ENCODE assay signal across 9 cellular contexts in genomic region chr14:105490318-105490571, GRCh38. TPM values are rescaled to one million over a fixed set of nuclear protein-coding genes. Genes with fewer than 3 reads are reported as not detected.
A peak's percentile ranks its signal among the peaks of the same experiment; 100 is the strongest.
DNase-seq lines count a peak whose midpoint lies in the region; ATAC-seq lines count a peak whose summit lies in the region.
"Had no signal": no experiment of that assay in that cellular context is flagged by ENCODE, and none has a peak within 500 bp of the region (broad histone marks: within the 10 kb centered on the region; RNA-seq: fewer than 3 reads in every experiment).

No MANE protein-coding gene starts in this region.

- peaks cover 3% of the 10 kb centered on the region; the same call in 1 of the 2 replicates for H3K36me3 ChIP-seq in HUES6 (ENCODE audit: control insufficient read depth, insufficient read depth, low read length)

- H3K4me3 ChIP-seq in HUES6 (ENCODE audit: low read depth, low read length): peak overlapping the region; percentile 83

- peak overlapping the region; percentile 56 for H3K9ac ChIP-seq in HUES6 (ENCODE audit: low read length)

- intact Hi-C loops in dendritic cell treated with granulocyte-macrophage colony-stimulating factor and Interleukin-4, amounts not matched to agents 40 ng/mL and 50 ng/mL, for 4 days (cut with micrococcal nuclease): loop anchor here (1.0 to 5.0 kb wide), 7 partner anchors 9 to 120 kb away; partner anchors contain the start of genes CRIP2 and TMEM121

- peak overlapping the region; percentile 84 for H3K4me3 Mint-ChIP-seq in T-helper 2 cell treated with Interferon-gamma antibody and Interleukin-4, amounts not matched to agents 5 μg/mL and 100 μg/mL, for 36 hours
- H3K4me3 Mint-ChIP-seq in dendritic cell treated with granulocyte-macrophage colony-stimulating factor and Interleukin-4, amounts not matched to agents 40 ng/mL and 50 ng/mL, for 4 days: peak overlapping the region; percentile 72
- H3K4me3 Mint-ChIP-seq in naive thymus-derived CD8-positive, alpha-beta T cell: peak overlapping the region in 6 of 10 donors; percentile 81 to 96 (median 90)

- DNase-seq in T-helper 2 cell treated with Interferon-gamma antibody and Interleukin-4, amounts not matched to agents 5 μg/mL and 100 μg/mL, for 36 hours (ENCODE audit: low spot score): no peak
- DNase-seq in T-helper 2 cell (no peak), NCI-H2196 (lab: John Stamatoyannopoulos, UW; ENCODE audit: unreplicated experiment) (no peak), SHP77 (lab: John Stamatoyannopoulos, UW) (no peak), NCI-H1105 (lab: John Stamatoyannopoulos, UW) (no peak)
- DNase-seq in naive thymus-derived CD8-positive, alpha-beta T cell: no peak

- POLR2A ChIA-PET in naive thymus-derived CD8-positive, alpha-beta T cell (lab: Charles Lee): interaction anchor here (0.7 to 5.3 kb wide), 19 partner anchors 11 to 738 kb away, joined by 3 to 165 read pairs (median 4); partner anchors contain the start of genes BRF1, PACS2, SIVA1 and TEX22

- H3K9me3 Mint-ChIP-seq in T-helper 2 cell treated with Interferon-gamma antibody and Interleukin-4, amounts not matched to agents 5 μg/mL and 100 μg/mL, for 36 hours: no peaks in the 10 kb centered on the region
- no peaks in the 10 kb centered on the region for H3K9me3 Mint-ChIP-seq in dendritic cell treated with granulocyte-macrophage colony-stimulating factor and Interleukin-4, amounts not matched to agents 40 ng/mL and 50 ng/mL, for 4 days
- H3K9me3 Mint-ChIP-seq in naive thymus-derived CD8-positive, alpha-beta T cell: no peaks in the 10 kb centered on the region
- H3K9me3 Mint-ChIP-seq: activated naive CD4-positive, alpha-beta T cell treated with anti-CD3 and anti-CD28 coated beads, Interleukin-2, amount 50 U/mL, for 24 hours had no signal

- peaks cover 16% of the 10 kb centered on the region for H3K4me1 ChIP-seq in HUES6 (ENCODE audit: control insufficient read depth, insufficient read depth, low read length)

- no peak overlapping the region for H3K27ac ChIP-seq in HUES6 (ENCODE audit: low read depth, low read length)

- peaks cover 11% of the 10 kb centered on the region for H3K36me3 Mint-ChIP-seq in T-helper 2 cell treated with Interferon-gamma antibody and Interleukin-4, amounts not matched to agents 5 μg/mL and 100 μg/mL, for 36 hours (ENCODE audit: low read depth)
- H3K36me3 Mint-ChIP-seq in dendritic cell treated with granulocyte-macrophage colony-stimulating factor and Interleukin-4, amounts not matched to agents 40 ng/mL and 50 ng/mL, for 4 days (ENCODE audit: low read depth): peaks cover 51% of the 10 kb centered on the region
- H3K36me3 Mint-ChIP-seq in naive thymus-derived CD8-positive, alpha-beta T cell: no peaks in the 10 kb centered on the region
- H3K36me3 Mint-ChIP-seq: activated naive CD4-positive, alpha-beta T cell treated with anti-CD3 and anti-CD28 coated beads, Interleukin-2, amount 50 U/mL, for 24 hours had no signal

- H3K9me3 ChIP-seq in HUES6 (ENCODE audit: control insufficient read depth, insufficient read depth, low read depth, low read length): no peaks in the 10 kb centered on the region

- peak in 1 of 2 donors; percentile 3 for ATAC-seq in naive thymus-derived CD8-positive, alpha-beta T cell

- peak overlapping the region; percentile 26 for H3K27ac Mint-ChIP-seq in T-helper 2 cell treated with Interferon-gamma antibody and Interleukin-4, amounts not matched to agents 5 μg/mL and 100 μg/mL, for 36 hours
- H3K27ac Mint-ChIP-seq in dendritic cell treated with granulocyte-macrophage colony-stimulating factor and Interleukin-4, amounts not matched to agents 40 ng/mL and 50 ng/mL, for 4 days: peak overlapping the region; percentile 100
- peak overlapping the region in 7 of 10 donors; percentile 98 to 100 (median 99) for H3K27ac Mint-ChIP-seq in naive thymus-derived CD8-positive, alpha-beta T cell

- peaks cover 42% of the 10 kb centered on the region for H3K27me3 ChIP-seq in HUES6 (ENCODE audit: control insufficient read depth, insufficient read depth, low read length)

- H3K27me3 Mint-ChIP-seq in T-helper 2 cell treated with Interferon-gamma antibody and Interleukin-4, amounts not matched to agents 5 μg/mL and 100 μg/mL, for 36 hours (ENCODE audit: low read depth): no peaks in the 10 kb centered on the region
- H3K27me3 Mint-ChIP-seq in dendritic cell treated with granulocyte-macrophage colony-stimulating factor and Interleukin-4, amounts not matched to agents 40 ng/mL and 50 ng/mL, for 4 days: peaks cover 17% of the 10 kb centered on the region
- H3K27me3 Mint-ChIP-seq in naive thymus-derived CD8-positive, alpha-beta T cell: peaks cover 0 to 4% (median 0%) of the 10 kb centered on the region in 5 donors
- H3K27me3 Mint-ChIP-seq: activated naive CD4-positive, alpha-beta T cell treated with anti-CD3 and anti-CD28 coated beads, Interleukin-2, amount 50 U/mL, for 24 hours had no signal

- peaks cover 13% of the 10 kb centered on the region for H3K4me1 Mint-ChIP-seq in T-helper 2 cell treated with Interferon-gamma antibody and Interleukin-4, amounts not matched to agents 5 μg/mL and 100 μg/mL, for 36 hours (ENCODE audit: low read depth)
- H3K4me1 Mint-ChIP-seq in dendritic cell treated with granulocyte-macrophage colony-stimulating factor and Interleukin-4, amounts not matched to agents 40 ng/mL and 50 ng/mL, for 4 days (ENCODE audit: low read depth): peaks cover 50% of the 10 kb centered on the region
- peaks cover 13 to 41% (median 32%) of the 10 kb centered on the region in 4 donors for H3K4me1 Mint-ChIP-seq in naive thymus-derived CD8-positive, alpha-beta T cell

RNA-seq across cellular contexts. Expression of gene TEDC1, which starts 0.8 kb away (rescaled TPM):
- 10 to 100 TPM; 22.2 to 25.0 TPM for total RNA-seq in naive thymus-derived CD8-positive, alpha-beta T cell
- polyA plus RNA-seq in naive thymus-derived CD8-positive, alpha-beta T cell: 10 to 100 TPM in 1 of 3 donors, 1 to 10 TPM in 2; 7.2 to 10.1 (median 7.6) TPM

RNA-seq across cellular contexts. Expression of gene CRIP1, which starts 3.6 kb away (rescaled TPM):
- 10 to 100 TPM; 96.5 to 98.1 TPM for total RNA-seq in naive thymus-derived CD8-positive, alpha-beta T cell
- polyA plus RNA-seq in naive thymus-derived CD8-positive, alpha-beta T cell: 100 to 1,000 TPM; 342 to 784 (median 530) TPM

RNA-seq across cellular contexts. Expression of gene CRIP2, which starts 15.6 kb away (rescaled TPM):
- 1 to 10 TPM; 2.2 to 2.3 TPM for total RNA-seq in naive thymus-derived CD8-positive, alpha-beta T cell
- polyA plus RNA-seq in naive thymus-derived CD8-positive, alpha-beta T cell: 10 to 100 TPM; 21.1 to 86.9 (median 28.3) TPM

RNA-seq across cellular contexts. Expression of gene TMEM121, which starts 36.1 kb away (rescaled TPM):
- total RNA-seq in naive thymus-derived CD8-positive, alpha-beta T cell: 1 to 10 TPM; 5.5 to 6.6 TPM
- 1 to 10 TPM; 1.6 to 4.4 (median 4.3) TPM for polyA plus RNA-seq in naive thymus-derived CD8-positive, alpha-beta T cell

Comparison
In these comparisons a context has a peak if more than half of its experiments do, and no peak if none do; other contexts are left out.
1. H3K27ac Mint-ChIP-seq: peak in every context shown above with its lines; median percentile 100 in dendritic cell treated with granulocyte-macrophage colony-stimulating factor and Interleukin-4, amounts not matched to agents 40 ng/mL and 50 ng/mL, for 4 days; 99 in naive thymus-derived CD8-positive, alpha-beta T cell; 26 in T-helper 2 cell treated with Interferon-gamma antibody and Interleukin-4, amounts not matched to agents 5 μg/mL and 100 μg/mL, for 36 hours.